ENCODE assay signal across 1 cellular context in the genomic region with DNA sequence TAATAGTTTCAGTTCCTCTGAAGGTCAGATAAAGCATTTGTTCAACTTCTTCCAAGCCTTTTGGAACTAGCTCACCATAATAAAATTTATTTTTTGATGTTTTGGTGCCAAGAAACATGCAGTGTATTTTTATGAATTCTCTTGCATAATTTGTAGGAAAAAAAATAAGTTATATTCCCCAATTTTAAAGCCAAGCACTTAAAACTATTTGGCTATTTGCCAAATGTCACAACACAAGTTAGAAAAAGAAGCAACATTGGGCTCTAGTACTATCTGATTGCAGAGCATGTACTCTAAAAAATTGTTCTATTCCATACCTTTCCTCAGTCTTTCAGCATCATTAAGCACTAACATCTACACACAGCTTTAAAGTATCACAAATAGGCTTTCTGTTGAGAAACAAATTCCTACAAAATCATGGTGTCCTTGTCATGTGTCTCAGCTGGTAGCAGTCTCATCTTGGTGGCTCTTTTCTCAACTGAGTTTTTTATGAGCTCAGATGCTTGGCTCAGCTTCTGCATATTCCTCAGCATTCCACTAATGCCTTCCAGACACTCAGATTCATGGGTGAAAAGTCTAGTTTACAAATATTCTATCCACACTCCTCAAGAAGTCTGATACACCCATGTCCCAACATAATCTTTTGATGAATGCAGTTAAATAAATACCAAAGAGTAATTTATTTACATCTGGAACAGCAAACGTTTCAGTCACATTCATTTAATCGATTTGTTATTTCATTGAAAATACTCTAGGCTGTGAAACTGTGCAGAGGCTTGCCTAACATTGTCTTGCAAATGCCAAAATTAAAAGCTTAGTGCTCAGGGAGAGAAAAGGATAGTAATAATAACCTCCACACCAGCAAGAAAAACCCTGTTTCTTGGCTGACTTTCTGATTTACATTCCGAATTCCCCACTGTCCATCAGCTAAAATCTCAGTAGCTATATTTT.
TF ChIP-seq lines count a peak whose summit lies in the region.

No MANE protein-coding gene starts in this region.

TF ChIP-seq in GM23338, 12 proteins besides CTCF, POLR2A, EP300 and RAD21 (continued from another document):
- TF ChIP-seq, protein P1, sequence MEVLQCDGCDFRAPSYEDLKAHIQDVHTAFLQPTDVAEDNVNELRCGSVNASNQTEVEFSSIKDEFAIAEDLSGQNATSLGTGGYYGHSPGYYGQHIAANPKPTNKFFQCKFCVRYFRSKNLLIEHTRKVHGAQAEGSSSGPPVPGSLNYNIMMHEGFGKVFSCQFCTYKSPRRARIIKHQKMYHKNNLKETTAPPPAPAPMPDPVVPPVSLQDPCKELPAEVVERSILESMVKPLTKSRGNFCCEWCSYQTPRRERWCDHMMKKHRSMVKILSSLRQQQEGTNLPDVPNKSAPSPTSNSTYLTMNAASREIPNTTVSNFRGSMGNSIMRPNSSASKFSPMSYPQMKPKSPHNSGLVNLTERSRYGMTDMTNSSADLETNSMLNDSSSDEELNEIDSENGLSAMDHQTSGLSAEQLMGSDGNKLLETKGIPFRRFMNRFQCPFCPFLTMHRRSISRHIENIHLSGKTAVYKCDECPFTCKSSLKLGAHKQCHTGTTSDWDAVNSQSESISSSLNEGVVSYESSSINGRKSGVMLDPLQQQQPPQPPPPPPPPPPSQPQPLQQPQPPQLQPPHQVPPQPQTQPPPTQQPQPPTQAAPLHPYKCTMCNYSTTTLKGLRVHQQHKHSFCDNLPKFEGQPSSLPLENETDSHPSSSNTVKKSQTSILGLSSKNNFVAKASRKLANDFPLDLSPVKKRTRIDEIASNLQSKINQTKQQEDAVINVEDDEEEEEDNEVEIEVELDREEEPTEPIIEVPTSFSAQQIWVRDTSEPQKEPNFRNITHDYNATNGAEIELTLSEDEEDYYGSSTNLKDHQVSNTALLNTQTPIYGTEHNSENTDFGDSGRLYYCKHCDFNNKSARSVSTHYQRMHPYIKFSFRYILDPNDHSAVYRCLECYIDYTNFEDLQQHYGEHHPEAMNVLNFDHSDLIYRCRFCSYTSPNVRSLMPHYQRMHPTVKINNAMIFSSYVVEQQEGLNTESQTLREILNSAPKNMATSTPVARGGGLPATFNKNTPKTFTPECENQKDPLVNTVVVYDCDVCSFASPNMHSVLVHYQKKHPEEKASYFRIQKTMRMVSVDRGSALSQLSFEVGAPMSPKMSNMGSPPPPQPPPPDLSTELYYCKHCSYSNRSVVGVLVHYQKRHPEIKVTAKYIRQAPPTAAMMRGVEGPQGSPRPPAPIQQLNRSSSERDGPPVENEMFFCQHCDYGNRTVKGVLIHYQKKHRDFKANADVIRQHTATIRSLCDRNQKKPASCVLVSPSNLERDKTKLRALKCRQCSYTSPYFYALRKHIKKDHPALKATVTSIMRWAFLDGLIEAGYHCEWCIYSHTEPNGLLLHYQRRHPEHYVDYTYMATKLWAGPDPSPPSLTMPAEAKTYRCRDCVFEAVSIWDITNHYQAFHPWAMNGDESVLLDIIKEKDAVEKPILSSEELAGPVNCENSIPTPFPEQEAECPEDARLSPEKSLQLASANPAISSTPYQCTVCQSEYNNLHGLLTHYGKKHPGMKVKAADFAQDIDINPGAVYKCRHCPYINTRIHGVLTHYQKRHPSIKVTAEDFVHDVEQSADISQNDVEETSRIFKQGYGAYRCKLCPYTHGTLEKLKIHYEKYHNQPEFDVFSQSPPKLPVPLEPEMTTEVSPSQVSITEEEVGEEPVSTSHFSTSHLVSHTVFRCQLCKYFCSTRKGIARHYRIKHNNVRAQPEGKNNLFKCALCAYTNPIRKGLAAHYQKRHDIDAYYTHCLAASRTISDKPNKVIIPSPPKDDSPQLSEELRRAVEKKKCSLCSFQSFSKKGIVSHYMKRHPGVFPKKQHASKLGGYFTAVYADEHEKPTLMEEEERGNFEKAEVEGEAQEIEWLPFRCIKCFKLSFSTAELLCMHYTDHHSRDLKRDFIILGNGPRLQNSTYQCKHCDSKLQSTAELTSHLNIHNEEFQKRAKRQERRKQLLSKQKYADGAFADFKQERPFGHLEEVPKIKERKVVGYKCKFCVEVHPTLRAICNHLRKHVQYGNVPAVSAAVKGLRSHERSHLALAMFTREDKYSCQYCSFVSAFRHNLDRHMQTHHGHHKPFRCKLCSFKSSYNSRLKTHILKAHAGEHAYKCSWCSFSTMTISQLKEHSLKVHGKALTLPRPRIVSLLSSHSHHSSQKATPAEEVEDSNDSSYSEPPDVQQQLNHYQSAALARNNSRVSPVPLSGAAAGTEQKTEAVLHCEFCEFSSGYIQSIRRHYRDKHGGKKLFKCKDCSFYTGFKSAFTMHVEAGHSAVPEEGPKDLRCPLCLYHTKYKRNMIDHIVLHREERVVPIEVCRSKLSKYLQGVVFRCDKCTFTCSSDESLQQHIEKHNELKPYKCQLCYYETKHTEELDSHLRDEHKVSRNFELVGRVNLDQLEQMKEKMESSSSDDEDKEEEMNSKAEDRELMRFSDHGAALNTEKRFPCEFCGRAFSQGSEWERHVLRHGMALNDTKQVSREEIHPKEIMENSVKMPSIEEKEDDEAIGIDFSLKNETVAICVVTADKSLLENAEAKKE (CRISPR knock-in tag; IDR thresholded peaks at IDR 0.05) = no peak
- TF ChIP-seq ZNF331 (CRISPR knock-in tag; IDR thresholded peaks at IDR 0.05; ENCODE audit: low read depth) (no peak), STAT1 (IDR thresholded peaks at IDR 0.05; ENCODE audit: unreplicated experiment) (no peak), POLR2AphosphoS5 (IDR thresholded peaks at IDR 0.05; ENCODE audit: low read depth) (no peak), NANOG (IDR thresholded peaks at IDR 0.05; ENCODE audit: borderline replicate concordance) (no peak)
- TF ChIP-seq, protein P2, sequence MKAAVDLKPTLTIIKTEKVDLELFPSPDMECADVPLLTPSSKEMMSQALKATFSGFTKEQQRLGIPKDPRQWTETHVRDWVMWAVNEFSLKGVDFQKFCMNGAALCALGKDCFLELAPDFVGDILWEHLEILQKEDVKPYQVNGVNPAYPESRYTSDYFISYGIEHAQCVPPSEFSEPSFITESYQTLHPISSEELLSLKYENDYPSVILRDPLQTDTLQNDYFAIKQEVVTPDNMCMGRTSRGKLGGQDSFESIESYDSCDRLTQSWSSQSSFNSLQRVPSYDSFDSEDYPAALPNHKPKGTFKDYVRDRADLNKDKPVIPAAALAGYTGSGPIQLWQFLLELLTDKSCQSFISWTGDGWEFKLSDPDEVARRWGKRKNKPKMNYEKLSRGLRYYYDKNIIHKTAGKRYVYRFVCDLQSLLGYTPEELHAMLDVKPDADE (IDR thresholded peaks at IDR 0.05) = no peak
